32 cellular contexts compared by ENCODE assay signal in genomic region chr4:84474107-84474506, GRCh38. TPM values are rescaled to one million over a fixed set of nuclear protein-coding genes. Genes with fewer than 3 reads are reported as not detected.
"Had no signal": no experiment of that assay in that cellular context is flagged by ENCODE, and none has a peak within 500 bp of the region (broad histone marks: within the 10 kb centered on the region; RNA-seq: fewer than 3 reads in every experiment).

No MANE protein-coding gene starts in this region.

- H3K36me3 ChIP-seq: ascending aorta, breast epithelium, cardiac muscle cell, colonic mucosa had no signal

- H3K4me1 ChIP-seq: ascending aorta, breast epithelium, colonic mucosa had no signal

- H3K9me3 ChIP-seq: ascending aorta, breast epithelium, colonic mucosa had no signal

- DNase-seq: activated CD4-positive, alpha-beta memory T cell treated with anti-CD3 and anti-CD28 coated beads for 36 hours; activated CD4-positive, alpha-beta T cell treated with anti-CD3 and anti-CD28 coated beads for 36 hours; activated CD4-positive, alpha-beta T cell treated with anti-CD3 and anti-CD28 coated beads, Interleukin-2, amount 10 ng/mL, durations not matched to agents 24 days and 14 days; activated CD4-positive, CD25-positive, alpha-beta regulatory T cell; activated CD4-positive, CD25-positive, alpha-beta regulatory T cell treated with anti-CD3 and anti-CD28 coated beads, Interleukin-2, amount 50 U/mL, for 72 hours; activated CD8-positive, alpha-beta memory T cell treated with anti-CD3 and anti-CD28 coated beads, Interleukin-2, amount 10 ng/mL, durations not matched to agents 7 days and 5 days; activated CD8-positive, alpha-beta memory T cell treated with anti-CD3 and anti-CD28 coated beads, Interleukin-2, amount 50 U/mL, for 4 hours; activated CD8-positive, alpha-beta T cell treated with anti-CD3 and anti-CD28 coated beads, Interleukin-2, amount 10 ng/mL, durations not matched to agents 7 days and 5 days; activated effector memory CD4-positive, alpha-beta T cell treated with anti-CD3 and anti-CD28 coated beads, Interleukin-2, amount 50 U/mL, for 16 hours; activated naive CD4-positive, alpha-beta T cell treated with anti-CD3 and anti-CD28 coated beads, Interleukin-2, amount 10 ng/mL, durations not matched to agents 7 days and 5 days; activated naive CD8-positive, alpha-beta T cell treated with anti-CD3 and anti-CD28 coated beads, Interleukin-2, amount 10 ng/mL, durations not matched to agents 7 days and 5 days; activated T-cell treated with anti-CD3 and anti-CD28 coated beads, Interleukin-2, amount 50 U/mL, for 1 hour; activated T-cell treated with anti-CD3 and anti-CD28 coated beads, Interleukin-2, amount 50 U/mL, for 48 hours; central memory CD4-positive, alpha-beta T cell; cerebellar nuclear complex; colonic mucosa; effector CD8-positive, alpha-beta T cell; endodermal cell; foreskin fibroblast; head of caudate nucleus; T-helper 17 cell; T1000 had no signal

- H3K4me3 ChIP-seq: ascending aorta, breast epithelium, cardiac muscle cell, colonic mucosa had no signal

- H3K27ac ChIP-seq: ascending aorta, breast epithelium, cardiac muscle cell, colonic mucosa had no signal

- ATAC-seq: activated CD4-positive, alpha-beta T cell treated with anti-CD3 and anti-CD28 coated beads for 36 hours; activated CD8-positive, alpha-beta memory T cell treated with anti-CD3 and anti-CD28 coated beads, Interleukin-2, amount 10 ng/mL, durations not matched to agents 7 days and 5 days; activated CD8-positive, alpha-beta T cell treated with anti-CD3 and anti-CD28 coated beads, Interleukin-2, amount 10 ng/mL, durations not matched to agents 7 days and 5 days; activated naive CD4-positive, alpha-beta T cell treated with anti-CD3 and anti-CD28 coated beads, Interleukin-2, amount 50 U/mL, for 72 hours; esophagus mucosa; T-helper 17 cell had no signal

RNA-seq across cellular contexts. Expression of gene NKX6-1, which starts 25.0 kb away (rescaled TPM):
- total RNA-seq: activated CD4-positive, alpha-beta memory T cell treated with anti-CD3 and anti-CD28 coated beads for 36 hours; activated CD4-positive, alpha-beta T cell treated with anti-CD3 and anti-CD28 coated beads for 36 hours; activated CD4-positive, alpha-beta T cell treated with anti-CD3 and anti-CD28 coated beads, Interleukin-2, amount 10 ng/mL, durations not matched to agents 24 days and 14 days; activated CD8-positive, alpha-beta memory T cell treated with anti-CD3 and anti-CD28 coated beads for 36 hours; activated CD8-positive, alpha-beta memory T cell treated with anti-CD3 and anti-CD28 coated beads, Interleukin-2, amount 10 ng/mL, durations not matched to agents 7 days and 5 days; activated CD8-positive, alpha-beta T cell treated with anti-CD3 and anti-CD28 coated beads, Interleukin-2, amount 10 ng/mL, durations not matched to agents 7 days and 5 days; activated naive CD4-positive, alpha-beta T cell treated with anti-CD3 and anti-CD28 coated beads, Interleukin-2, amount 50 U/mL, for 72 hours; activated naive CD8-positive, alpha-beta T cell treated with anti-CD3 and anti-CD28 coated beads, Interleukin-2, amount 10 ng/mL, durations not matched to agents 7 days and 5 days; activated T-helper 1 cell treated with anti-CD3 and anti-CD28 coated beads, Interleukin-12 subunit alpha, Interleukin-12 subunit beta, Interleukin-2, Interleukin-4 antibody, amounts not matched to agents 30 ng/mL and 10 ng/mL and 1 ng/mL, durations not matched to agents 14 hours and 24 hours and 36 hours; activated T-helper 2 cell treated with anti-CD3 and anti-CD28 coated beads, Interferon-gamma antibody, Interleukin-2, Interleukin-4, amounts not matched to agents 10 μg/mL and 5 μg/mL and 100 μg/mL, durations not matched to agents 14 hours and 24 hours and 36 hours; ascending aorta; cardiac muscle cell; colonic mucosa; dermis microvascular lymphatic vessel endothelial cell; endodermal cell; epithelial cell of proximal tubule had no signal
